Comparison of ENCODE assay signal across 8 cellular contexts in genomic region chr18:55234366-55235093, GRCh38.
A peak's percentile ranks its signal among the peaks of the same experiment; 100 is the strongest.
DNase-seq lines count a peak whose midpoint lies in the region; ATAC-seq and TF ChIP-seq lines count a peak whose summit lies in the region.

No MANE protein-coding gene starts in this region.

- no peaks in the 10 kb centered on the region for H3K9me3 Mint-ChIP-seq in activated naive CD8-positive, alpha-beta T cell treated with anti-CD3 and anti-CD28 coated beads, Interleukin-2, amount 10 ng/mL, durations not matched to agents 7 days and 5 days
- no peaks in the 10 kb centered on the region for H3K9me3 Mint-ChIP-seq in progenitor cell of endocrine pancreas (ENCODE audit: low read depth)

- TF ChIP-seq CTCF in GM06990 (IDR thresholded peaks at IDR 0.05; ENCODE audit: insufficient read depth, low read length, poor library complexity, severe bottlenecking) (peak; percentile 85), Panc1 (IDR thresholded peaks at IDR 0.05) (peak; percentile 72), cardiac muscle cell (IDR thresholded peaks at IDR 0.05; ENCODE audit: low read depth, low read length) (peak; percentile 83), progenitor cell of endocrine pancreas (IDR thresholded peaks at IDR 0.05; ENCODE audit: unreplicated experiment) (peak; percentile 89)

- POLR2A ChIA-PET in Panc1 (lab: Charles Lee), result no interaction called here
- POLR2A ChIA-PET in activated naive CD8-positive, alpha-beta T cell treated with anti-CD3 and anti-CD28 coated beads, Interleukin-2, amount 10 ng/mL, durations not matched to agents 7 days and 5 days (lab: Charles Lee), result no interaction called here

- DNase-seq in GM06990 (ENCODE audit: extremely low read depth, insufficient read length) (no peak), HCEC 1CT (peak; percentile 66), M059J (ENCODE audit: low read depth) (peak; percentile 63), Panc1 (ENCODE audit: low read depth, low spot score) (peak; percentile 61), cardiac muscle cell (ENCODE audit: low read depth in 1 of 2, low spot score in 1 of 2) (peak; percentile 88), progenitor cell of endocrine pancreas (ENCODE audit: low spot score, unreplicated experiment) (peak; percentile 67), aorta (peak; percentile 76 to 89)
- peak; percentile 54 for DNase-seq in activated naive CD8-positive, alpha-beta T cell treated with anti-CD3 and anti-CD28 coated beads, Interleukin-2, amount 10 ng/mL, durations not matched to agents 7 days and 5 days

- peaks cover 19% of the 10 kb centered on the region for H3K36me3 ChIP-seq in GM06990 (ENCODE audit: control insufficient read depth, insufficient read depth, low read length)
- H3K36me3 ChIP-seq in Panc1 (ENCODE audit: control insufficient read depth, insufficient read depth, low read length), result no peaks in the 10 kb centered on the region
- H3K36me3 ChIP-seq in cardiac muscle cell, result peaks cover 12% of the 10 kb centered on the region
- H3K36me3 ChIP-seq in aorta (ENCODE audit: control insufficient read depth in 1 of 2, insufficient read depth in 2 of 2, low read length in 1 of 2), result peaks cover 0 to 3% of the 10 kb centered on the region in 2 donors

- H3K36me3 Mint-ChIP-seq in activated naive CD8-positive, alpha-beta T cell treated with anti-CD3 and anti-CD28 coated beads, Interleukin-2, amount 10 ng/mL, durations not matched to agents 7 days and 5 days, result no peaks in the 10 kb centered on the region
- H3K36me3 Mint-ChIP-seq in progenitor cell of endocrine pancreas (ENCODE audit: insufficient read depth), result peaks cover 11% of the 10 kb centered on the region

- intact Hi-C loops in Panc1 (cut with micrococcal nuclease; ENCODE audit: unreplicated experiment), result loop anchor here (5.0 kb wide), 1 partner anchor 1343 kb away; no protein-coding TSS in a partner anchor
- intact Hi-C loops in aorta (cut with DNase I), result loop anchor here (5.0 to 10.0 kb wide), 6 partner anchors 103 to 1340 kb away; no protein-coding TSS in a partner anchor

- BruUV-seq in Panc1 (replicated peaks; lab: Mats Ljungman, UMichigan), result no TSS peak

- 32 to 34% methylated on average over 21 of the region's 21 CpGs for WGBS in aorta, 2 donors

- no peaks in the 10 kb centered on the region for H3K9me3 ChIP-seq in Panc1 (ENCODE audit: control insufficient read depth, insufficient read depth, low read depth, low read length)
- H3K9me3 ChIP-seq in cardiac muscle cell (ENCODE audit: low read depth), result no peaks in the 10 kb centered on the region
- no peaks in the 10 kb centered on the region for H3K9me3 ChIP-seq in aorta (ENCODE audit: control insufficient read depth, low read length)

- no peaks in the 10 kb centered on the region for H3K27me3 Mint-ChIP-seq in activated naive CD8-positive, alpha-beta T cell treated with anti-CD3 and anti-CD28 coated beads, Interleukin-2, amount 10 ng/mL, durations not matched to agents 7 days and 5 days
- peaks cover 3% of the 10 kb centered on the region for H3K27me3 Mint-ChIP-seq in progenitor cell of endocrine pancreas

- peaks cover 2% of the 10 kb centered on the region for H3K4me1 Mint-ChIP-seq in activated naive CD8-positive, alpha-beta T cell treated with anti-CD3 and anti-CD28 coated beads, Interleukin-2, amount 10 ng/mL, durations not matched to agents 7 days and 5 days
- no peaks in the 10 kb centered on the region for H3K4me1 Mint-ChIP-seq in progenitor cell of endocrine pancreas (ENCODE audit: low read depth)

- H3K27ac ChIP-seq in Panc1 (ENCODE audit: low read length) (no peak overlapping the region), cardiac muscle cell (no peak overlapping the region), aorta (ENCODE audit: low read depth in 1 of 2, low read length in 2 of 2) (peak overlapping the region in 1 of 2 donors; percentile 28)

- ATAC-seq in Panc1 (peak; percentile 91), aorta (ENCODE audit: low FRiP score) (peak; percentile 89)
- ATAC-seq in activated naive CD8-positive, alpha-beta T cell treated with anti-CD3 and anti-CD28 coated beads, Interleukin-2, amount 10 ng/mL, durations not matched to agents 7 days and 5 days (ENCODE audit: low read depth), result peak; percentile 61

- CTCF ChIA-PET in Panc1 (lab: Charles Lee), result interaction anchor here (0.6 to 0.7 kb wide), 3 partner anchors 335 to 1457 kb away, joined by 3 to 5 read pairs (median 3); no protein-coding TSS in a partner anchor

- H3K4me1 ChIP-seq in Panc1 (ENCODE audit: control insufficient read depth, insufficient read depth, low read length) (peaks cover 4% of the 10 kb centered on the region; the same call in 1 of the 2 replicates), cardiac muscle cell (ENCODE audit: low read depth) (no peaks in the 10 kb centered on the region), aorta (ENCODE audit: control insufficient read depth in 1 of 2, insufficient read depth in 2 of 2, low read length in 2 of 2) (peaks cover 3% of the 10 kb centered on the region in 2 donors)

- no peak overlapping the region for H3K27ac Mint-ChIP-seq in activated naive CD8-positive, alpha-beta T cell treated with anti-CD3 and anti-CD28 coated beads, Interleukin-2, amount 10 ng/mL, durations not matched to agents 7 days and 5 days
- H3K27ac Mint-ChIP-seq in progenitor cell of endocrine pancreas, result no peak overlapping the region

- H3K27me3 ChIP-seq in GM06990 (replicated peaks; ENCODE audit: control insufficient read depth, insufficient read depth, low read length) (no peaks in the 10 kb centered on the region), Panc1 (ENCODE audit: control insufficient read depth, insufficient read depth, low read length) (no peaks in the 10 kb centered on the region), cardiac muscle cell (no peaks in the 10 kb centered on the region), aorta (ENCODE audit: control insufficient read depth in 1 of 2, insufficient read depth in 2 of 2, low read length in 1 of 2) (no peaks in the 10 kb centered on the region)

- in situ Hi-C loops in Panc1 (cut with HindIII; ENCODE audit: low pct_unique_long_range_greater_than_20kb, low sequenced_read_pairs), result no loop called here

- H3K4me3 ChIP-seq in GM06990 (replicated peaks; ENCODE audit: low read depth, low read length) (no peak overlapping the region), Panc1 (ENCODE audit: low read depth in 2 of 2, low read length in 2 of 2) (no peak overlapping the region), cardiac muscle cell (no peak overlapping the region), aorta (ENCODE audit: low read length in 2 of 2) (no peak overlapping the region)

- no peak overlapping the region for H3K4me3 Mint-ChIP-seq in activated naive CD8-positive, alpha-beta T cell treated with anti-CD3 and anti-CD28 coated beads, Interleukin-2, amount 10 ng/mL, durations not matched to agents 7 days and 5 days
- H3K4me3 Mint-ChIP-seq in progenitor cell of endocrine pancreas (ENCODE audit: low read depth), result no peak overlapping the region
